13 cellular contexts compared by ENCODE assay signal in genomic region chr2:98824256-98825042, GRCh38.
DNase-seq lines count a peak whose midpoint lies in the region; ATAC-seq, FAIRE-seq and TF ChIP-seq lines count a peak whose summit lies in the region.
"Had no signal": no experiment of that assay in that cellular context is flagged by ENCODE, and none has a peak within 500 bp of the region (broad histone marks: within the 10 kb centered on the region; RNA-seq: fewer than 3 reads in every experiment).

No MANE protein-coding gene starts in this region.

- no peaks in the 10 kb centered on the region for H3K9me3 Mint-ChIP-seq in activated T-helper 17 cell treated with anti-CD3 and anti-CD28 coated beads, Interleukin-2, amount 50 U/mL, for 72 hours
- no peaks in the 10 kb centered on the region for H3K9me3 Mint-ChIP-seq in naive B cell

- H3K27me3 Mint-ChIP-seq in activated T-helper 17 cell treated with anti-CD3 and anti-CD28 coated beads, Interleukin-2, amount 50 U/mL, for 72 hours: no peaks in the 10 kb centered on the region
- peaks cover 21 to 38% (median 29%) of the 10 kb centered on the region in 3 donors for H3K27me3 Mint-ChIP-seq in naive B cell

- FAIRE-seq in GM19239 (lab: Jason Lieb, UNC): peak; percentile 4

- peaks cover 29% of the 10 kb centered on the region for H3K4me1 Mint-ChIP-seq in activated T-helper 17 cell treated with anti-CD3 and anti-CD28 coated beads, Interleukin-2, amount 50 U/mL, for 72 hours
- H3K4me1 Mint-ChIP-seq in naive B cell: peaks cover 12 to 20% (median 19%) of the 10 kb centered on the region in 3 donors

- ATAC-seq in activated T-helper 17 cell treated with anti-CD3 and anti-CD28 coated beads, Interleukin-2, amount 50 U/mL, for 72 hours (replicated peaks): no peak
- ATAC-seq in naive B cell (ENCODE audit: low read depth in 2 of 2) (peak in 1 of 2 donors; percentile 23), omental fat pad (ENCODE audit: low FRiP score) (no peak), GM21526 (IDR thresholded peaks at IDR 0.05; ENCODE audit: low FRiP score, unreplicated experiment) (no peak)

- H3K36me3 Mint-ChIP-seq in activated T-helper 17 cell treated with anti-CD3 and anti-CD28 coated beads, Interleukin-2, amount 50 U/mL, for 72 hours (ENCODE audit: low read depth): no peaks in the 10 kb centered on the region
- no peaks in the 10 kb centered on the region for H3K36me3 Mint-ChIP-seq in naive B cell

- peak overlapping the region; percentile 80 for H3K4me3 Mint-ChIP-seq in activated T-helper 17 cell treated with anti-CD3 and anti-CD28 coated beads, Interleukin-2, amount 50 U/mL, for 72 hours
- H3K4me3 Mint-ChIP-seq in naive B cell: peak overlapping the region; percentile 4 to 92 (median 63)

- DNase-seq in AML-193 (lab: John Stamatoyannopoulos, UW) (peak; percentile 79 to 88), GM19239 (ENCODE audit: insufficient read length, low spot score) (no peak), naive B cell (no peak), amygdala (lab: John Stamatoyannopoulos, UW) (no peak), DMS153 (lab: John Stamatoyannopoulos, UW) (no peak), omental fat pad (ENCODE audit: low spot score) (no peak)
- DNase-seq: activated CD4-positive, CD25-positive, alpha-beta regulatory T cell; cerebellar nuclear complex; islet precursor cell; NCI-H345; stimulated activated CD4-positive, alpha-beta T cell treated with anti-CD3 and anti-CD28 coated beads, Interleukin-15, amount 100 ng/mL, for 24 hours had no signal

- no peak for TF ChIP-seq CTCF in omental fat pad (IDR thresholded peaks at IDR 0.05)

- no peak overlapping the region for H3K27ac Mint-ChIP-seq in activated T-helper 17 cell treated with anti-CD3 and anti-CD28 coated beads, Interleukin-2, amount 50 U/mL, for 72 hours
- peak overlapping the region in 1 of 6 donors; percentile 63 for H3K27ac Mint-ChIP-seq in naive B cell

Comparison
In these comparisons a context has a peak if more than half of its experiments do, and no peak if none do; other contexts are left out.
1. DNase-seq: peak in AML-193 (2 of 2); none in GM19239 (single experiment), naive B cell (single experiment), amygdala (0 of 56), DMS153 (single experiment) and omental fat pad (single experiment).